In the genomic region with DNA sequence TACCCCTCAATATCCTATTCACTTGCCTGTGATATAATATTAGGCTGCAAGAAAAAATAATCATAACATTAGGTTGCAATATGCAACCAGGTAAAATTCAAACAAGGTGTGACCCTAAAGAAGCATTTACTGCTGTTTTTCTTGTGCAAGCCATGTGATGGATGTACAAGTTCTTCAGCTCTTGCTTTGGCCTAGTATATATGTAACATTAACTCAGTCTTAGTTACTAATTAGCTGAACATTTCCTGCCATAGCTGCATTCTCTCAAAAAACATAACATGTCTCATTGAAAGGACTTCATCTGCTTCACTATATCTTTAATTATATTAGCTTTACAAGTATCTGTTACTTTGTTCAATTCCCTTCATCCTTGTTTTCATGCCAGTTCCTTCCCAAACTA, we compare ENCODE assay signal across 23 cellular contexts.
DNase-seq lines count a peak whose midpoint lies in the region; ATAC-seq lines count a peak whose summit lies in the region.
"Had no signal": no experiment of that assay in that cellular context is flagged by ENCODE, and none has a peak within 500 bp of the region (broad histone marks: within the 10 kb centered on the region; RNA-seq: fewer than 3 reads in every experiment).

No MANE protein-coding gene starts in this region.

- ATAC-seq in GM18907 (IDR thresholded peaks at IDR 0.05; ENCODE audit: unreplicated experiment) (peak; percentile 93), GM21825 (IDR thresholded peaks at IDR 0.05; ENCODE audit: unreplicated experiment) (peak; percentile 55), HG03159 (IDR thresholded peaks at IDR 0.05; ENCODE audit: unreplicated experiment) (peak; percentile 54), HG03039 (IDR thresholded peaks at IDR 0.05; ENCODE audit: unreplicated experiment) (no peak)
- ATAC-seq: T-helper 17 cell had no signal

- H3K9me3 ChIP-seq in mesenchymal stem cell (ENCODE audit: control insufficient read depth, low read length): peaks cover 3% of the 10 kb centered on the region
- H3K9me3 ChIP-seq: SJSA1 had no signal

- H3K79me1 ChIP-seq in mesenchymal stem cell (replicated peaks; ENCODE audit: low read length, poor library complexity, severe bottlenecking): no peaks in the 10 kb centered on the region

- DNase-seq in mesenchymal stem cell (no peak), H7 (no peak), NCI-H1417 treated with DMSO at 0.1 percent for 48 hours (lab: John Stamatoyannopoulos, UW) (no peak), GM19238 (ENCODE audit: insufficient read length, low spot score) (no peak)
- DNase-seq: CD8-positive, alpha-beta memory T cell; DMS53; GDM1; H9; HFFc6; Kasumi-1; NCI-H1694 treated with DMSO at 0.1 percent for 48 hours; NCI-H2081 treated with DMSO at 0.1 percent for 48 hours; NCI-H2171 treated with DMSO at 0.1 percent for 48 hours; NCI-H524 treated with DMSO at 0.1 percent for 48 hours; NCI-H82; OCI-M1; T-helper 17 cell had no signal

- no peak overlapping the region for H3K14ac ChIP-seq in mesenchymal stem cell (ENCODE audit: low read length in 2 of 2)

- no peak overlapping the region for H3K4ac ChIP-seq in mesenchymal stem cell (ENCODE audit: low read depth in 1 of 2, low read length in 2 of 2)

- H3K36me3 ChIP-seq in mesenchymal stem cell (ENCODE audit: control insufficient read depth in 1 of 2, insufficient read depth in 2 of 2, low read depth in 1 of 2, low read length in 2 of 2) (no peaks in the 10 kb centered on the region), H7 (replicated peaks; ENCODE audit: control insufficient read depth, insufficient read depth, low read length) (no peaks in the 10 kb centered on the region)
- H3K36me3 ChIP-seq: SJSA1 had no signal

- no peak overlapping the region for H2AFZ ChIP-seq in mesenchymal stem cell (ENCODE audit: low read depth, low read length)

- H3K4me3 ChIP-seq in mesenchymal stem cell (ENCODE audit: insufficient read depth in 1 of 2, low read depth in 1 of 2, low read length in 2 of 2) (no peak overlapping the region), H7 (ENCODE audit: insufficient read depth, low read depth, low read length) (no peak overlapping the region)
- H3K4me3 ChIP-seq: SJSA1 had no signal

- no peaks in the 10 kb centered on the region for H3K27me3 ChIP-seq in mesenchymal stem cell (ENCODE audit: control insufficient read depth in 1 of 2, insufficient read depth in 1 of 2, low read length in 2 of 2)
- no peaks in the 10 kb centered on the region for H3K27me3 ChIP-seq in H7 (ENCODE audit: control insufficient read depth, insufficient read depth, low read length)
- H3K27me3 ChIP-seq: SJSA1 had no signal

- H4K8ac ChIP-seq in mesenchymal stem cell (ENCODE audit: low read length): no peak overlapping the region

- no peak overlapping the region for H2BK15ac ChIP-seq in mesenchymal stem cell (ENCODE audit: low read depth, poor library complexity, severe bottlenecking)

- no peak overlapping the region for H3K4me2 ChIP-seq in mesenchymal stem cell (ENCODE audit: low read length, poor library complexity, severe bottlenecking)

- peak overlapping the region; percentile 51 for H3K27ac ChIP-seq in mesenchymal stem cell (ENCODE audit: low read length, poor library complexity, severe bottlenecking)
- H3K27ac ChIP-seq: C4-2B, SJSA1 had no signal

- H2BK5ac ChIP-seq in mesenchymal stem cell (ENCODE audit: low read depth, low read length, poor library complexity, severe bottlenecking): no peak overlapping the region

- no peak overlapping the region for H3K18ac ChIP-seq in mesenchymal stem cell (ENCODE audit: low read depth in 1 of 2, low read length in 2 of 2)

- no peak overlapping the region for H3K9ac ChIP-seq in mesenchymal stem cell (ENCODE audit: low read length)

- H3K4me1 ChIP-seq in mesenchymal stem cell (ENCODE audit: control insufficient read depth, insufficient read depth, low read depth, low read length): no peaks in the 10 kb centered on the region
- H3K4me1 ChIP-seq: SJSA1 had no signal

- H2BK120ac ChIP-seq in mesenchymal stem cell (ENCODE audit: low read depth, low read length): no peak overlapping the region

- H3K23ac ChIP-seq in mesenchymal stem cell (ENCODE audit: low read length in 2 of 2): no peak overlapping the region

- no peak overlapping the region for H4K91ac ChIP-seq in mesenchymal stem cell (ENCODE audit: low read length)

- no peak overlapping the region for H2BK12ac ChIP-seq in mesenchymal stem cell (ENCODE audit: low read length in 2 of 2)

- H2AK5ac ChIP-seq in mesenchymal stem cell (ENCODE audit: low read length, severe bottlenecking): no peak overlapping the region
